Comparison of ENCODE assay signal across 9 cellular contexts in the genomic region with DNA sequence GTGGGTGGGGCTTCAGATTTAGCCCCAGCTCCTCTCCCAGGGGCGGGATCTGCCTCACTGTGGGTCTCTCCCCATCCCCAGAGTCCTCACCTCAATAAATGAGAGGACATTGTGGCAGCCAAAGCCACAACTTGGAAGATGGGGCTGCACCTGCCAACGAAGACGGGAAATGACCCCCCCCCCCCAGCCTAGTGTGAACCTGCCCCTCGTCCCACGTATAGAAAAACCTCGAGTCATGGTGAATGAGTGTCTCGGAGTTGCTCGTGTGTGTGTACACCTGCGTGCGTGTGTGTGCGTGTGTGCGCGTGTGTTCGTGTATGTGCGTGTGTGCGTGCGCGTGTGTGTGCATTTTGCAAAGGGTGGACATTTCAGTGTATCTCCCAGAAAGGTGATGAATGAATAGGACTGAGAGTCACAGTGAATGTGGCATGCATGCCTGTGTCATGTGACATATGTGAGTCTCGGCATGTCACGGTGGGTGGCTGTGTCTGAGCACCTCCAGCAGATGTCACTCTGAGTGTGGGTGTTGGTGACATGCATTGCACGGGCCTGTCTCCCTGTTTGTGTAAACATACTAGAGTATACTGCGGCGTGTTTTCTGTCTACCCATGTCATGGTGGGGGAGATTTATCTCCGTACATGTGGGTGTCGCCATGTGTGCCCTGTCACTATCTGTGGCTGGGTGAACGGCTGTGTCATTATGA. TPM values are rescaled to one million over a fixed set of nuclear protein-coding genes. Genes with fewer than 3 reads are reported as not detected.
DNase-seq lines count a peak whose midpoint lies in the region; ATAC-seq and TF ChIP-seq lines count a peak whose summit lies in the region.
"Had no signal": no experiment of that assay in that cellular context is flagged by ENCODE, and none has a peak within 500 bp of the region (broad histone marks: within the 10 kb centered on the region; RNA-seq: fewer than 3 reads in every experiment).

No MANE protein-coding gene starts in this region.

- TF ChIP-seq POLR2A in HCT116 (IDR thresholded peaks at IDR 0.05; ENCODE audit: borderline replicate concordance, extremely low read depth, insufficient read depth, insufficient read length) (no peak), prostate gland (IDR thresholded peaks at IDR 0.05) (no peak)

- peaks cover 8% of the 10 kb centered on the region for H3K27me3 Mint-ChIP-seq in activated naive CD4-positive, alpha-beta T cell treated with anti-CD3 and anti-CD28 coated beads, Interleukin-2, amount 50 U/mL, for 24 hours

- no peak overlapping the region for H2AFZ ChIP-seq in HCT116 (ENCODE audit: low read depth, low read length, poor library complexity, severe bottlenecking)

- peaks cover 76% of the 10 kb centered on the region for H3K4me1 ChIP-seq in BLaER1
- peaks cover 4 to 31% of the 10 kb centered on the region in 2 experiments for H3K4me1 ChIP-seq in HCT116 (ENCODE audit: control insufficient read depth in 1 of 2, insufficient read depth in 2 of 2, low read length in 2 of 2)
- H3K4me1 ChIP-seq in prostate gland (replicated peaks) = no peaks in the 10 kb centered on the region

- peaks cover 21% of the 10 kb centered on the region; the same call in 1 of the 2 replicates for H3K79me2 ChIP-seq in HCT116 (ENCODE audit: insufficient read depth, low read length)

- H3K27me3 ChIP-seq in BLaER1 (peaks cover 14% of the 10 kb centered on the region), HCT116 (ENCODE audit: insufficient read depth, low read length) (no peaks in the 10 kb centered on the region), prostate gland (replicated peaks; ENCODE audit: insufficient read depth) (no peaks in the 10 kb centered on the region)

- H3K9me3 Mint-ChIP-seq in activated naive CD4-positive, alpha-beta T cell treated with anti-CD3 and anti-CD28 coated beads, Interleukin-2, amount 50 U/mL, for 24 hours = no peaks in the 10 kb centered on the region

- H3K9ac ChIP-seq in BLaER1 = no peak overlapping the region
- H3K9ac ChIP-seq in HCT116 (ENCODE audit: low read length) = no peak overlapping the region

- H3K4me3 ChIP-seq in BLaER1 (no peak overlapping the region), HCT116 (replicated peaks in 1 of 2; ENCODE audit: low read depth in 1 of 2, low read length in 2 of 2) (no peak overlapping the region), prostate gland (no peak overlapping the region)

- WGBS in prostate gland = 42% methylated on average over 26 of the region's 26 CpGs

- CTCF ChIA-PET in HCT116 (lab: Charles Lee) = no interaction called here

- TF ChIP-seq CTCF in HCT116 (IDR thresholded peaks at IDR 0.05 in 2 of 3, conservative IDR thresholded peaks at IDR 0.05 in 1 of 3; ENCODE audit: borderline replicate concordance in 1 of 3, insufficient read depth in 1 of 3, low read depth in 2 of 3, low read length in 2 of 3) (peak in 2 of 3 experiments; percentile 24 to 32; a peak in 3 of 6 replicates), prostate gland (IDR thresholded peaks at IDR 0.05) (peak in 1 of 4 experiments; percentile 23)

- H3K36me3 ChIP-seq in BLaER1 (peaks cover 22% of the 10 kb centered on the region), HCT116 (ENCODE audit: control insufficient read depth in 1 of 2, insufficient read depth in 2 of 2, low read length in 2 of 2) (peaks cover 4 to 9% of the 10 kb centered on the region in 2 experiments; a peak in 3 of 4 replicates), prostate gland (peaks cover 0 to 8% of the 10 kb centered on the region in 2 donors)

- H3K27ac ChIP-seq in BLaER1 (no peak overlapping the region), HCT116 (ENCODE audit: low read depth, low read length) (no peak overlapping the region), prostate gland (no peak overlapping the region)

- intact Hi-C loops in HCT116 (cut with micrococcal nuclease) (no loop called here), prostate gland (cut with DNase I) (loop anchor here (5.0 kb wide), 1 partner anchor 322 kb away; no protein-coding TSS in a partner anchor), Right ventricle myocardium superior (cut with DNase I) (no loop called here)

- H4K20me1 ChIP-seq in BLaER1 = peaks cover 44% of the 10 kb centered on the region
- no peaks in the 10 kb centered on the region for H4K20me1 ChIP-seq in HCT116 (ENCODE audit: insufficient read depth)

- TF ChIP-seq RAD21 in HCT116 (IDR thresholded peaks at IDR 0.05; ENCODE audit: low read depth) = peak; percentile 50

- peak overlapping the region; percentile 92 for H3K27ac Mint-ChIP-seq in activated naive CD4-positive, alpha-beta T cell treated with anti-CD3 and anti-CD28 coated beads, Interleukin-2, amount 50 U/mL, for 24 hours

- peak overlapping the region; percentile 56 for H3K4me3 Mint-ChIP-seq in activated naive CD4-positive, alpha-beta T cell treated with anti-CD3 and anti-CD28 coated beads, Interleukin-2, amount 50 U/mL, for 24 hours

- no peak for ATAC-seq in HCT116
- no peak for ATAC-seq in Right ventricle myocardium superior (ENCODE audit: poor library complexity)
- ATAC-seq in HG03175 (IDR thresholded peaks at IDR 0.05; ENCODE audit: unreplicated experiment) = no peak
- ATAC-seq in HG03520 (IDR thresholded peaks at IDR 0.05; ENCODE audit: unreplicated experiment) = no peak
- ATAC-seq: right cardiac atrium had no signal

- H3K9me3 ChIP-seq in BLaER1 (0 out of 2 replicates have a peak, but pooled peaks cover 2% of the 10 kb centered on the region), HCT116 (ENCODE audit: control insufficient read depth in 1 of 2, insufficient read depth in 1 of 2, low read depth in 1 of 2, low read length in 2 of 2) (no peaks in the 10 kb centered on the region), prostate gland (no peaks in the 10 kb centered on the region)

- RAD21 ChIA-PET in HCT116 (lab: Charles Lee; ENCODE audit: low non-redundant PET in 1 of 2, low total read pairs in 2 of 2, uncharacterized antibody in 2 of 2, unreplicated experiment in 2 of 2) = no interaction called here

- DNase-seq in HCT116 (ENCODE audit: low read depth, low spot score) (no peak), T follicular helper cell (ENCODE audit: low read depth) (peak; percentile 73), prostate gland (ENCODE audit: low spot score) (peak; percentile 17), Right ventricle myocardium superior (no peak)

- peak overlapping the region; percentile 96 for H3K4me2 ChIP-seq in BLaER1
- H3K4me2 ChIP-seq in HCT116 (ENCODE audit: low read length) = no peak overlapping the region

- H3K9me2 ChIP-seq in HCT116 (ENCODE audit: insufficient read depth) = no peaks in the 10 kb centered on the region

- peaks cover 55% of the 10 kb centered on the region for H3K4me1 Mint-ChIP-seq in activated naive CD4-positive, alpha-beta T cell treated with anti-CD3 and anti-CD28 coated beads, Interleukin-2, amount 50 U/mL, for 24 hours

- no peaks in the 10 kb centered on the region for H3K36me3 Mint-ChIP-seq in activated naive CD4-positive, alpha-beta T cell treated with anti-CD3 and anti-CD28 coated beads, Interleukin-2, amount 50 U/mL, for 24 hours

- POLR2A ChIA-PET in HCT116 (lab: Charles Lee) = no interaction called here

- no TSS peak for BruUV-seq in HCT116 (replicated peaks; lab: Mats Ljungman, UMichigan)

TF ChIP-seq in HCT116, 20 proteins besides CTCF, POLR2A, EP300 and RAD21 (continues in another document):
- TF ChIP-seq SRF (IDR thresholded peaks at IDR 0.05; ENCODE audit: low read depth) (no peak), EGR1 (IDR thresholded peaks at IDR 0.05; ENCODE audit: low read depth) (no peak), CEBPB (IDR thresholded peaks at IDR 0.05; ENCODE audit: low read depth) (no peak), EZH2 (IDR thresholded peaks at IDR 0.05) (no peak), REST (IDR thresholded peaks at IDR 0.05; ENCODE audit: low read depth) (no peak), SP1 (IDR thresholded peaks at IDR 0.05; ENCODE audit: low read depth) (no peak), EZH2phosphoT487 (IDR thresholded peaks at IDR 0.05; ENCODE audit: borderline replicate concordance) (no peak)

RNA-seq across cellular contexts. Expression of gene TRAPPC5, which starts 1.5 kb away (rescaled TPM):
- 101 TPM for total RNA-seq in HCT116 (2021; ENCODE audit: unreplicated experiment)
- 155 and 183 TPM in 2 replicates for polyA plus RNA-seq in HCT116 (2012)
- 100 to 1,000 TPM; 105 to 150 TPM for total RNA-seq in prostate gland
- 116 TPM for total RNA-seq in Right ventricle myocardium superior

RNA-seq across cellular contexts. Expression of gene MCEMP1, which starts 2.3 kb away (rescaled TPM):
- not detected for total RNA-seq in HCT116 (2021; ENCODE audit: unreplicated experiment)
- polyA plus RNA-seq in HCT116 (2012) = not detected in 2 replicates
- under 1 TPM in 1 of 2 donors, not detected in 1; 0.28 TPM for total RNA-seq in prostate gland
- 0.67 TPM for total RNA-seq in Right ventricle myocardium superior

RNA-seq across cellular contexts. Expression of gene RETN, which starts 10.3 kb away (rescaled TPM):
- total RNA-seq in HCT116 (2021; ENCODE audit: unreplicated experiment) = not detected
- polyA plus RNA-seq in HCT116 (2012) = not detected in 2 replicates
- not detected for total RNA-seq in prostate gland
- 0.48 TPM for total RNA-seq in Right ventricle myocardium superior

RNA-seq across cellular contexts. Expression of gene FCER2, which starts 22.8 kb away (rescaled TPM):
- 0.20 TPM for total RNA-seq in HCT116 (2021; ENCODE audit: unreplicated experiment)
- 0.13 TPM in 1 of 2 replicates, not detected in the other for polyA plus RNA-seq in HCT116 (2012)
- total RNA-seq in prostate gland = 1 to 10 TPM in 1 of 2 donors, not detected in 1; 1.5 TPM
- total RNA-seq in Right ventricle myocardium superior = 0.56 TPM
- total RNA-seq: right cardiac atrium had no signal

RNA-seq across cellular contexts. Expression of gene STXBP2, which starts 42.3 kb away (rescaled TPM):
- total RNA-seq in HCT116 (2021; ENCODE audit: unreplicated experiment) (141 TPM), prostate gland (100 to 1,000 TPM in 1 of 2 donors, 10 to 100 TPM in 1; 83.1 to 128 TPM), Right ventricle myocardium superior (7.0 TPM)
- 144 and 186 TPM in 2 replicates for polyA plus RNA-seq in HCT116 (2012)

Comparison
In these comparisons a context has a peak if more than half of its experiments do, and no peak if none do; other contexts are left out.
1. DNase-seq: peak in T follicular helper cell (single experiment) and prostate gland (single experiment); none in HCT116 (single experiment) and Right ventricle myocardium superior (single experiment).